8 cellular contexts compared by ENCODE assay signal in genomic region chr13:21069561-21070004, GRCh38. TPM values are rescaled to one million over a fixed set of nuclear protein-coding genes. Genes with fewer than 3 reads are reported as not detected.
DNase-seq lines count a peak whose midpoint lies in the region; ATAC-seq lines count a peak whose summit lies in the region.

No MANE protein-coding gene starts in this region.

- ATAC-seq in HG03280 (IDR thresholded peaks at IDR 0.05; ENCODE audit: unreplicated experiment) (no peak), HG03175 (IDR thresholded peaks at IDR 0.05; ENCODE audit: unreplicated experiment) (no peak)

- DNase-seq in GM04503 (ENCODE audit: low read depth) (peak; percentile 99), RPMI7951 (ENCODE audit: low read depth) (peak; percentile 78), fibroblast of the conjunctiva (ENCODE audit: low read depth) (peak; percentile 81), renal cortical epithelial cell (ENCODE audit: low read depth) (peak; percentile 96), DMS153 treated with DMSO at 0.1 percent for 48 hours (lab: John Stamatoyannopoulos, UW; ENCODE audit: unreplicated experiment) (no peak), GOT3 (lab: John Stamatoyannopoulos, UW) (no peak)

RNA-seq across cellular contexts. Expression of gene LATS2, which starts 8.2 kb away (rescaled TPM):
- 4.4 and 4.8 TPM in 2 replicates for total RNA-seq in RPMI7951 (2014; rRNA removed; shearing (Covaris generic))
- total RNA-seq in renal cortical epithelial cell = 12.5 and 27.1 TPM in 2 replicates

Comparison
In these comparisons a context has a peak if more than half of its experiments do, and no peak if none do; other contexts are left out.
1. DNase-seq: peak in GM04503 (single experiment), RPMI7951 (single experiment), fibroblast of the conjunctiva (single experiment) and renal cortical epithelial cell (single experiment); none in DMS153 treated with DMSO at 0.1 percent for 48 hours (single experiment) and GOT3 (single experiment).